16 cellular contexts compared by ENCODE assay signal in the genomic region with DNA sequence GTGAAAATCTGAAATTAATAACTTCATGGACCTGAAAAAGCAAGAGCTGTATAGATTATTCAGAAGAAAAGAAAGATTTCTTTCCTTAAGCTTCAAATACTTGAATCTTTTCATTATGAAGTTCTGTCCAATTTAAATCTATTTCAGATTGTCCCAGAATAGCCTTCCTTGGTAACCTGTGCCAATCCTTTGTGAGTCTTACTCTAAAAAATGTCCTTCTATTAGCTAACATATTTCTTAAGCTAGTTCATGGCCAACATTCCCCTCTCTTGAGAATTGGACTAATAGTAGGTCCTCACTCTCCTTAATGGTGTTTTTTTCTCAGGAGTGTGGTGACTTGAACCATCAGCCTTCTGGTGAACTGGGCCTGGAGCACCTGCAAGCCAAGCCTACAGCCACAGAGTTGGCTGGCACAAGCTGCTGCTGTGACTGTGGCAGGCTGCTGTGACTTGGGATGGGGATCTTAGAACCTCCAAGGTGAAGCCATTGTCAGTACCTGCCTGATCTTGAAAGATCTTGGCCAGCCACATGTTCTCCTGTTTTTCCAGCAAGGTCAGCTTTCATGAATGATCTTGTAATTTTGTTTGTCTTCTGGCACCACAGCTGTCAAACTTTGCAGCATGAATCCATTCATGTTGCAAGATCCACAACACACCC.
DNase-seq lines count a peak whose midpoint lies in the region; ATAC-seq and TF ChIP-seq lines count a peak whose summit lies in the region.
"Had no signal": no experiment of that assay in that cellular context is flagged by ENCODE, and none has a peak within 500 bp of the region (broad histone marks: within the 10 kb centered on the region; RNA-seq: fewer than 3 reads in every experiment).

No MANE protein-coding gene starts in this region.

- DNase-seq in GM04503 (ENCODE audit: low read depth) (peak; percentile 14), cardiac fibroblast (ENCODE audit: low read depth in 2 of 2) (peak; percentile 29 to 57), fibroblast of pulmonary artery (ENCODE audit: low read depth) (peak; percentile 36), activated gamma-delta T cell (lab: John Stamatoyannopoulos, UW) (no peak), NCI-H510A treated with DMSO at 0.1 percent for 48 hours (lab: John Stamatoyannopoulos, UW) (no peak), GF-D8 (lab: John Stamatoyannopoulos, UW) (no peak)
- DNase-seq: CD4-positive, CD25-positive, alpha-beta regulatory T cell; DMS79 treated with DMSO at 0.1 percent for 48 hours; GDM1; KBM-7; NCI-H226 had no signal

- no peak for ATAC-seq in GM21576 (IDR thresholded peaks at IDR 0.05; ENCODE audit: unreplicated experiment)
- ATAC-seq: A549, Right ventricle myocardium inferior had no signal

- H3K4me3 ChIP-seq in cardiac fibroblast (replicated peaks in 1 of 2; ENCODE audit: low read depth in 2 of 2, low read length in 2 of 2) = no peak overlapping the region
- no peak overlapping the region for H3K4me3 ChIP-seq in fibroblast of pulmonary artery (replicated peaks; ENCODE audit: low read depth, low read length)
- no peak overlapping the region for H3K4me3 ChIP-seq in skin epidermis
- H3K4me3 ChIP-seq: A549 had no signal

- peak overlapping the region in 11 of 21 experiments; percentile 2 to 61 (median 25) for H3K27ac ChIP-seq in skin epidermis
- H3K27ac ChIP-seq: A549, HL-60 had no signal

- TF ChIP-seq CTCF in cardiac fibroblast (IDR thresholded peaks at IDR 0.05; ENCODE audit: low read depth, low read length) = no peak
- TF ChIP-seq CTCF in fibroblast of pulmonary artery (IDR thresholded peaks at IDR 0.05; ENCODE audit: low read length, missing control alignments) = no peak

Comparison
In these comparisons a context has a peak if more than half of its experiments do, and no peak if none do; other contexts are left out.
1. DNase-seq: peak in GM04503 (single experiment), cardiac fibroblast (2 of 2) and fibroblast of pulmonary artery (single experiment); none in activated gamma-delta T cell (single experiment), NCI-H510A treated with DMSO at 0.1 percent for 48 hours (single experiment) and GF-D8 (single experiment).